ENCODE assay signal across 19 cellular contexts in genomic region chr10:132249232-132249724, GRCh38. TPM values are rescaled to one million over a fixed set of nuclear protein-coding genes. Genes with fewer than 3 reads are reported as not detected.
DNase-seq lines count a peak whose midpoint lies in the region; ATAC-seq and TF ChIP-seq lines count a peak whose summit lies in the region.
"Had no signal": no experiment of that assay in that cellular context is flagged by ENCODE, and none has a peak within 500 bp of the region (broad histone marks: within the 10 kb centered on the region; RNA-seq: fewer than 3 reads in every experiment).

No MANE protein-coding gene starts in this region.

- no peaks in the 10 kb centered on the region for H3K9me3 Mint-ChIP-seq in activated CD8-positive, alpha-beta T cell treated with anti-CD3 and anti-CD28 coated beads for 36 hours
- no peaks in the 10 kb centered on the region for H3K9me3 Mint-ChIP-seq in activated CD8-positive, alpha-beta T cell treated with anti-CD3 and anti-CD28 coated beads, Interleukin-2, amount 10 ng/mL, durations not matched to agents 7 days and 5 days (ENCODE audit: insufficient read depth)
- H3K9me3 Mint-ChIP-seq in central memory CD8-positive, alpha-beta T cell: no peaks in the 10 kb centered on the region
- H3K9me3 Mint-ChIP-seq: CD4-positive, alpha-beta memory T cell; T-helper 1 cell treated with Interleukin-12 subunit alpha and Interleukin-12 subunit beta and Interleukin-4 antibody, amounts not matched to agents 30 μg/mL and 1 μg/mL, for 36 hours had no signal

- H3K36me3 ChIP-seq in neutrophil: no peaks in the 10 kb centered on the region
- H3K36me3 ChIP-seq: sigmoid colon, tibial artery, vagina had no signal

- peaks cover 3% of the 10 kb centered on the region for H3K4me1 Mint-ChIP-seq in activated CD8-positive, alpha-beta T cell treated with anti-CD3 and anti-CD28 coated beads for 36 hours (ENCODE audit: low read depth)
- H3K4me1 Mint-ChIP-seq in activated CD8-positive, alpha-beta T cell treated with anti-CD3 and anti-CD28 coated beads, Interleukin-2, amount 10 ng/mL, durations not matched to agents 7 days and 5 days (ENCODE audit: low read depth): peaks cover 2% of the 10 kb centered on the region
- peaks cover 5% of the 10 kb centered on the region for H3K4me1 Mint-ChIP-seq in central memory CD8-positive, alpha-beta T cell
- H3K4me1 Mint-ChIP-seq: CD4-positive, alpha-beta memory T cell had no signal

- no peak for DNase-seq in activated CD8-positive, alpha-beta T cell treated with anti-CD3 and anti-CD28 coated beads for 36 hours
- no peak for DNase-seq in activated CD8-positive, alpha-beta T cell treated with anti-CD3 and anti-CD28 coated beads, Interleukin-2, amount 10 ng/mL, durations not matched to agents 7 days and 5 days
- no peak for DNase-seq in central memory CD8-positive, alpha-beta T cell (ENCODE audit: low spot score in 2 of 2)
- DNase-seq in erythroblast (lab: John Stamatoyannopoulos, UW) (no peak), DMS79 (lab: John Stamatoyannopoulos, UW) (no peak)
- no peak for DNase-seq in stimulated activated CD4-positive, alpha-beta T cell treated with anti-CD3 and anti-CD28 coated beads, Interleukin-4, amount 100 ng/mL, for 4 hours
- DNase-seq: AML-193, aorta, NCI-H226, sigmoid colon, tibial artery had no signal

- CTCF ChIA-PET in activated CD8-positive, alpha-beta T cell treated with anti-CD3 and anti-CD28 coated beads for 36 hours (lab: Charles Lee): no interaction called here
- CTCF ChIA-PET in activated CD8-positive, alpha-beta T cell treated with anti-CD3 and anti-CD28 coated beads, Interleukin-2, amount 10 ng/mL, durations not matched to agents 7 days and 5 days (lab: Charles Lee): no interaction called here

- ATAC-seq in activated CD8-positive, alpha-beta T cell treated with anti-CD3 and anti-CD28 coated beads for 36 hours: peak; percentile 14
- no peak for ATAC-seq in activated CD8-positive, alpha-beta T cell treated with anti-CD3 and anti-CD28 coated beads, Interleukin-2, amount 10 ng/mL, durations not matched to agents 7 days and 5 days
- no peak for ATAC-seq in central memory CD8-positive, alpha-beta T cell (replicated peaks; ENCODE audit: extremely low read depth, poor library complexity, severe bottlenecking)

- peak overlapping the region; percentile 37 to 53 for H3K4me3 ChIP-seq in neutrophil (ENCODE audit: low read depth in 1 of 2, low read length in 1 of 2)
- H3K4me3 ChIP-seq: tibial artery, vagina had no signal

- H3K27ac Mint-ChIP-seq in activated CD8-positive, alpha-beta T cell treated with anti-CD3 and anti-CD28 coated beads for 36 hours: no peak overlapping the region
- H3K27ac Mint-ChIP-seq in activated CD8-positive, alpha-beta T cell treated with anti-CD3 and anti-CD28 coated beads, Interleukin-2, amount 10 ng/mL, durations not matched to agents 7 days and 5 days: no peak overlapping the region
- no peak overlapping the region for H3K27ac Mint-ChIP-seq in central memory CD8-positive, alpha-beta T cell (ENCODE audit: low read depth)
- H3K27ac Mint-ChIP-seq: activated naive CD8-positive, alpha-beta T cell; CD4-positive, alpha-beta memory T cell; T-helper 1 cell treated with Interleukin-12 subunit alpha and Interleukin-12 subunit beta and Interleukin-4 antibody, amounts not matched to agents 30 μg/mL and 1 μg/mL, for 36 hours had no signal

- H3K4me3 Mint-ChIP-seq in activated CD8-positive, alpha-beta T cell treated with anti-CD3 and anti-CD28 coated beads for 36 hours: no peak overlapping the region
- H3K4me3 Mint-ChIP-seq in activated CD8-positive, alpha-beta T cell treated with anti-CD3 and anti-CD28 coated beads, Interleukin-2, amount 10 ng/mL, durations not matched to agents 7 days and 5 days: no peak overlapping the region
- peak overlapping the region; percentile 61 for H3K4me3 Mint-ChIP-seq in central memory CD8-positive, alpha-beta T cell
- H3K4me3 Mint-ChIP-seq: T-helper 1 cell treated with Interleukin-12 subunit alpha and Interleukin-12 subunit beta and Interleukin-4 antibody, amounts not matched to agents 30 μg/mL and 1 μg/mL, for 36 hours had no signal

- no peaks in the 10 kb centered on the region for H3K36me3 Mint-ChIP-seq in activated CD8-positive, alpha-beta T cell treated with anti-CD3 and anti-CD28 coated beads for 36 hours (ENCODE audit: low read depth)
- no peaks in the 10 kb centered on the region for H3K36me3 Mint-ChIP-seq in activated CD8-positive, alpha-beta T cell treated with anti-CD3 and anti-CD28 coated beads, Interleukin-2, amount 10 ng/mL, durations not matched to agents 7 days and 5 days (ENCODE audit: low read depth)
- H3K36me3 Mint-ChIP-seq in central memory CD8-positive, alpha-beta T cell (ENCODE audit: insufficient read depth): peaks cover 1% of the 10 kb centered on the region
- H3K36me3 Mint-ChIP-seq: activated naive CD8-positive, alpha-beta T cell; CD4-positive, alpha-beta memory T cell had no signal

- no peak for TF ChIP-seq EP300 in Ishikawa (IDR thresholded peaks at IDR 0.05; ENCODE audit: borderline replicate concordance)

- no peak for TF ChIP-seq CTCF in activated CD8-positive, alpha-beta T cell treated with anti-CD3 and anti-CD28 coated beads for 36 hours (IDR thresholded peaks at IDR 0.05)
- no peak for TF ChIP-seq CTCF in neutrophil (IDR thresholded peaks at IDR 0.05)

- no peak for TF ChIP-seq POLR2A in erythroblast (IDR thresholded peaks at IDR 0.05; ENCODE audit: low read length)

- POLR2A ChIA-PET in activated CD8-positive, alpha-beta T cell treated with anti-CD3 and anti-CD28 coated beads for 36 hours (lab: Charles Lee): no interaction called here
- POLR2A ChIA-PET in activated CD8-positive, alpha-beta T cell treated with anti-CD3 and anti-CD28 coated beads, Interleukin-2, amount 10 ng/mL, durations not matched to agents 7 days and 5 days (lab: Charles Lee): no interaction called here

- TF ChIP-seq RAD21 in Ishikawa (IDR thresholded peaks at IDR 0.05; ENCODE audit: low read depth): no peak

- peaks cover 31 to 48% of the 10 kb centered on the region in 2 experiments for H3K4me1 ChIP-seq in neutrophil (ENCODE audit: control insufficient read depth in 1 of 2, insufficient read depth in 1 of 2, low read depth in 1 of 2, low read length in 1 of 2)
- H3K4me1 ChIP-seq: psoas muscle, vagina had no signal

- H3K27me3 Mint-ChIP-seq in activated CD8-positive, alpha-beta T cell treated with anti-CD3 and anti-CD28 coated beads for 36 hours: no peaks in the 10 kb centered on the region
- H3K27me3 Mint-ChIP-seq in activated CD8-positive, alpha-beta T cell treated with anti-CD3 and anti-CD28 coated beads, Interleukin-2, amount 10 ng/mL, durations not matched to agents 7 days and 5 days (ENCODE audit: low read depth): no peaks in the 10 kb centered on the region
- no peaks in the 10 kb centered on the region for H3K27me3 Mint-ChIP-seq in central memory CD8-positive, alpha-beta T cell
- H3K27me3 Mint-ChIP-seq: activated naive CD8-positive, alpha-beta T cell; CD4-positive, alpha-beta memory T cell had no signal

- no peaks in the 10 kb centered on the region for H3K9me3 ChIP-seq in neutrophil
- H3K9me3 ChIP-seq: psoas muscle, sigmoid colon, tibial artery, vagina had no signal

- H3K27me3 ChIP-seq in neutrophil: peaks cover 6% of the 10 kb centered on the region
- H3K27me3 ChIP-seq: sigmoid colon, vagina had no signal

- H3K27ac ChIP-seq in neutrophil: peak overlapping the region; percentile 38
- H3K27ac ChIP-seq: epithelial cell of prostate, psoas muscle, sigmoid colon, tibial artery, vagina had no signal

- intact Hi-C loops in activated CD8-positive, alpha-beta T cell treated with anti-CD3 and anti-CD28 coated beads for 36 hours (cut with micrococcal nuclease): no loop called here

TF ChIP-seq in Ishikawa, 13 proteins besides CTCF, POLR2A, EP300 and RAD21:
- no peak for TF ChIP-seq TEAD4 (IDR thresholded peaks at IDR 0.05)
- TF ChIP-seq ZBTB7A (IDR thresholded peaks at IDR 0.05; ENCODE audit: low read depth): peak; percentile 38
- no peak for TF ChIP-seq FOXM1 (IDR thresholded peaks at IDR 0.05; ENCODE audit: borderline replicate concordance, low read depth)
- no peak for TF ChIP-seq REST (IDR thresholded peaks at IDR 0.05; ENCODE audit: low read depth)

RNA-seq across cellular contexts. Expression of gene STK32C, which starts 58.5 kb away (rescaled TPM):
- 10 to 100 TPM; 29.3 to 31.4 TPM for total RNA-seq in activated CD8-positive, alpha-beta T cell treated with anti-CD3 and anti-CD28 coated beads for 36 hours
- total RNA-seq in activated CD8-positive, alpha-beta T cell treated with anti-CD3 and anti-CD28 coated beads, Interleukin-2, amount 10 ng/mL, durations not matched to agents 7 days and 5 days: 10 to 100 TPM; 19.1 to 21.1 TPM
